1 cellular context compared by ENCODE assay signal in the genomic region with DNA sequence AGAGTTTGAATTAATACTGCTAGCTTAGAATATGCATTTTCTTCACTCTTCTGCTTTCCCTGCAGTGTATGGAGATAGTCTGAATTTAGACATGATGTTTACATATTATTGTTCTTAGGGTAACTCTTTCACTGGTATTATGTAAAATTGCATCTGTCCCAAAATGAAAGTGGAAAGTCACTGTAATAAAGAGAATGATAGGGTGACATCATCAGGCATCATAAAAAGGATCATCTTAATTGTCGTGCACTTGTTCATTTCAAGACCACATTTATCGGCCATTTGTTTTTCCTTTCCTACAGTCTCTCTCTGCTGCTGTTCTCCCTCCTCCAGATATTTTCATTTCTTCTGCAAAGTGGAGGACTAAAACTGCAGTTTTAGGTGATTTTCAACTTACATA.
TF ChIP-seq lines count a peak whose summit lies in the region.

No MANE protein-coding gene starts in this region.

TF ChIP-seq in HEK293, 187 proteins besides CTCF, POLR2A, EP300 and RAD21 (continued from another document):
- TF ChIP-seq, protein P1, sequence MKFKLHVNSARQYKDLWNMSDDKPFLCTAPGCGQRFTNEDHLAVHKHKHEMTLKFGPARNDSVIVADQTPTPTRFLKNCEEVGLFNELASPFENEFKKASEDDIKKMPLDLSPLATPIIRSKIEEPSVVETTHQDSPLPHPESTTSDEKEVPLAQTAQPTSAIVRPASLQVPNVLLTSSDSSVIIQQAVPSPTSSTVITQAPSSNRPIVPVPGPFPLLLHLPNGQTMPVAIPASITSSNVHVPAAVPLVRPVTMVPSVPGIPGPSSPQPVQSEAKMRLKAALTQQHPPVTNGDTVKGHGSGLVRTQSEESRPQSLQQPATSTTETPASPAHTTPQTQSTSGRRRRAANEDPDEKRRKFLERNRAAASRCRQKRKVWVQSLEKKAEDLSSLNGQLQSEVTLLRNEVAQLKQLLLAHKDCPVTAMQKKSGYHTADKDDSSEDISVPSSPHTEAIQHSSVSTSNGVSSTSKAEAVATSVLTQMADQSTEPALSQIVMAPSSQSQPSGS (tag by site-specific recombination; IDR thresholded peaks at IDR 0.05; ENCODE audit: low read depth) = peak; percentile 86
- 0 out of 2 replicates have a peak, but pooled peaks have one; percentile 16 for TF ChIP-seq ZNF10 (tag by site-specific recombination; IDR thresholded peaks at IDR 0.05)
- TF ChIP-seq MZF1 (tag by site-specific recombination; IDR thresholded peaks at IDR 0.05; ENCODE audit: borderline replicate concordance) = no peak
- 0 out of 2 replicates have a peak, but pooled peaks have one; percentile 41 for TF ChIP-seq ZNF24 (tag by site-specific recombination; IDR thresholded peaks at IDR 0.05)
- TF ChIP-seq SP7 (tag by site-specific recombination; IDR thresholded peaks at IDR 0.05) = peak; percentile 33; the same call in 1 of the 2 replicates
- TF ChIP-seq ZEB2 (tag by site-specific recombination; IDR thresholded peaks at IDR 0.05) = 0 out of 2 replicates have a peak, but pooled peaks have one; percentile 31
- peak; percentile 74 for TF ChIP-seq FEZF1 (tag by site-specific recombination; IDR thresholded peaks at IDR 0.05)
- no peak for TF ChIP-seq OSR2 (tag by site-specific recombination; IDR thresholded peaks at IDR 0.05)
